In the genomic region with DNA sequence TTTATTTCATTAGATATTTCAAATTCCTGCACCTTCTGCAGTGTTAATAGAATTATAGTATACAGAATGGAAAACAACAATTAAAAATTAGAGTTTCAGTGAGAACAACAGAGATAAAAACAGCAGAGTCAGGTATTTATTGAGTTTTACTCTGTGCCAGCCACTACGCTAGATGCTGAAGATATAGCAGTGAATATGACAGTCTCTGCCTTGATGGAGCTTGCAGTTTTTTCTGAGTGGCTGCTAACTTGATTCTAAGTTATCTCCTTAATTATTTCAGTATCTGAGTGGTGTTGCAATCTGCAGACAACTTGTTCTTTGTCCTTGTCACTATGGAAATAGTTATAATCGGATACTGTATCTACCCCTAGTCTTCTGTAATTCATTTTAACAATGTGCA, we compare ENCODE assay signal across 31 cellular contexts.
"Had no signal": no experiment of that assay in that cellular context is flagged by ENCODE, and none has a peak within 500 bp of the region (broad histone marks: within the 10 kb centered on the region; RNA-seq: fewer than 3 reads in every experiment).

No MANE protein-coding gene starts in this region.

- H3K27me3 ChIP-seq: adrenal gland, ascending aorta, cardiac muscle cell had no signal

- H3K36me3 ChIP-seq: adrenal gland, ascending aorta, cardiac muscle cell had no signal

- H3K4me3 ChIP-seq: adrenal gland, ascending aorta, cardiac muscle cell had no signal

- ATAC-seq: activated CD8-positive, alpha-beta T cell treated with anti-CD3 and anti-CD28 coated beads for 36 hours; activated naive CD4-positive, alpha-beta T cell treated with anti-CD3 and anti-CD28 coated beads, Interleukin-2, amount 50 U/mL, for 72 hours; activated T-cell treated with anti-CD3 and anti-CD28 coated beads, Interleukin-2, amount 50 U/mL, for 4 hours; activated T-cell treated with anti-CD3 and anti-CD28 coated beads, Interleukin-2, amount 50 U/mL, for 72 hours; activated T-helper 17 cell treated with anti-CD3 and anti-CD28 coated beads, Interleukin-2, amount 50 U/mL, for 72 hours had no signal

- DNase-seq: activated B cell treated with CpG ODN at 0.5 μM for 24 hours; activated CD4-positive, alpha-beta memory T cell treated with anti-CD3 and anti-CD28 coated beads for 36 hours; activated CD4-positive, alpha-beta T cell treated with anti-CD3 and anti-CD28 coated beads for 4 hours; activated CD4-positive, alpha-beta T cell treated with anti-CD3 and anti-CD28 coated beads, Interleukin-2, amount 10 ng/mL, durations not matched to agents 24 days and 14 days; activated CD4-positive, alpha-beta T cell treated with anti-CD3 and anti-CD28 coated beads, Interleukin-2, amount 50 U/mL, for 1 hour; activated CD4-positive, alpha-beta T cell treated with anti-CD3 and anti-CD28 coated beads, Interleukin-2, amount 50 U/mL, for 4 hours; activated CD4-positive, CD25-positive, alpha-beta regulatory T cell treated with anti-CD3 and anti-CD28 coated beads, Interleukin-2, amount 50 U/mL, for 72 hours; activated CD8-positive, alpha-beta memory T cell treated with anti-CD3 and anti-CD28 coated beads, Interleukin-2, amount 50 U/mL, for 4 hours; activated CD8-positive, alpha-beta T cell treated with anti-CD3 and anti-CD28 coated beads for 36 hours; activated effector memory CD4-positive, alpha-beta T cell treated with anti-CD3 and anti-CD28 coated beads, Interleukin-2, amount 50 U/mL, for 16 hours; activated gamma-delta T cell treated with Interleukin-2 at 50 U/mL for 16 hours; activated naive CD4-positive, alpha-beta T cell; activated naive CD4-positive, alpha-beta T cell treated with anti-CD3 and anti-CD28 coated beads for 36 hours; activated naive CD4-positive, alpha-beta T cell treated with anti-CD3 and anti-CD28 coated beads, Interleukin-2, amount 50 U/mL, for 16 hours; activated naive CD8-positive, alpha-beta T cell treated with anti-CD3 and anti-CD28 coated beads for 36 hours; activated T-cell treated with anti-CD3 and anti-CD28 coated beads for 4 hours; activated T-cell treated with anti-CD3 and anti-CD28 coated beads, Interleukin-2, amount 50 U/mL, for 1 hour; activated T-cell treated with anti-CD3 and anti-CD28 coated beads, Interleukin-2, amount 50 U/mL, for 4 hours; activated T-cell treated with anti-CD3 and anti-CD28 coated beads, Interleukin-2, amount 50 U/mL, for 72 hours; adrenal gland; amniotic stem cell; caudate nucleus; cerebellar nuclear complex; T-helper 1 cell; T-helper 2 cell; T-helper 9 cell had no signal

- H3K4me1 ChIP-seq: ascending aorta had no signal

- H3K27ac ChIP-seq: adrenal gland, ascending aorta, cardiac muscle cell, VCaP had no signal

- H3K9me3 ChIP-seq: adrenal gland, ascending aorta had no signal
